In the genomic region with DNA sequence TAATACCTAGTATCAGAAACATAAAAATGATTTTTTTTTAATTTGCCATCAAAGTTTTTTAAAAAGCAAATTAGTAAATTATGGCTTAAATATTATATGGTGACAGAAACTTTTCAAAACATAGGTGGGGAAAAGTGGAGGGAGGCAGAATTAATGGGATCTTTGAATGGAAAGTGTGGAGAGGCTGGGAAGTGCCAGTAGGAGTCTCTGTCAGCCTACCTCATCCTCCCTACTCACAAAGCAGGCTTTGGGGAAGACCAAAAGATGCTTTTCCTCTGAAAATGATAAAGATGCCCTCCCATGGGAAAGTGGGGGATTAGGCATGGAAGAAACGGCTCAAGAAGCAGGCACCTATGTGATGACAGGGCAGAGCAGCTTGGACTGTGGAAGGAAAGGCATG, we compare ENCODE assay signal across 23 cellular contexts. TPM values are rescaled to one million over a fixed set of nuclear protein-coding genes. Genes with fewer than 3 reads are reported as not detected.
"Had no signal": no experiment of that assay in that cellular context is flagged by ENCODE, and none has a peak within 500 bp of the region (broad histone marks: within the 10 kb centered on the region; RNA-seq: fewer than 3 reads in every experiment).

No MANE protein-coding gene starts in this region.

- H3K4me3 ChIP-seq: esophagus squamous epithelium, heart left ventricle, lung, right atrium auricular region, sigmoid colon, skin epidermis, stomach, thoracic aorta had no signal

- FAIRE-seq: frontal cortex had no signal

- H3K27ac ChIP-seq: esophagus squamous epithelium, heart left ventricle, right atrium auricular region, sigmoid colon, skin epidermis, stomach, thoracic aorta had no signal

- DNase-seq: effector memory CD4-positive, alpha-beta T cell; esophagus squamous epithelium; heart left ventricle; hippocampal formation; left colon; left ventricle myocardium superior; mesenchymal stem cell; midbrain; nephron progenitor cell; posterior cingulate gyrus; sigmoid colon; stimulated activated CD4-positive, alpha-beta T cell treated with anti-CD3 and anti-CD28 coated beads, Interleukin-2, amount 100 ng/mL, for 24 hours; stimulated activated CD4-positive, alpha-beta T cell treated with anti-CD3 and anti-CD28 coated beads, Interleukin-4, amount 100 ng/mL, for 4 hours; stimulated activated naive CD4-positive, alpha-beta T cell; stomach; substantia nigra; trophoblast cell had no signal

- ATAC-seq: heart left ventricle, left colon, left ventricle myocardium superior had no signal

- H3K4me3 Mint-ChIP-seq: nephron progenitor cell had no signal

- H3K4me1 ChIP-seq: right atrium auricular region had no signal

- H3K36me3 ChIP-seq: sigmoid colon, thoracic aorta had no signal

- H3K9me3 ChIP-seq: esophagus squamous epithelium, heart left ventricle, right atrium auricular region, sigmoid colon, stomach, thoracic aorta had no signal

- H3K27me3 ChIP-seq: esophagus squamous epithelium, heart left ventricle, right atrium auricular region, sigmoid colon, stomach had no signal

- H3K27ac Mint-ChIP-seq: nephron progenitor cell had no signal

- H3K9me3 Mint-ChIP-seq: nephron progenitor cell had no signal

RNA-seq across cellular contexts. Expression of a gene that starts 21.8 kb away (rescaled TPM):
- total RNA-seq: left ventricle myocardium superior, osteocyte had no signal
